14 cellular contexts compared by ENCODE assay signal in genomic region chr1:110636149-110636935, GRCh38. TPM values are rescaled to one million over a fixed set of nuclear protein-coding genes. Genes with fewer than 3 reads are reported as not detected.
DNase-seq lines count a peak whose midpoint lies in the region; ATAC-seq and TF ChIP-seq lines count a peak whose summit lies in the region.
"Had no signal": no experiment of that assay in that cellular context is flagged by ENCODE, and none has a peak within 500 bp of the region (broad histone marks: within the 10 kb centered on the region; RNA-seq: fewer than 3 reads in every experiment).

No MANE protein-coding gene starts in this region.

- no peaks in the 10 kb centered on the region for H3K27me3 ChIP-seq in colonic mucosa

- intact Hi-C loops in colonic mucosa (cut with DNase I) = no loop called here

- no peak overlapping the region for H3K9ac ChIP-seq in colonic mucosa (ENCODE audit: low read depth in 2 of 2, low read length in 2 of 2)

- peaks cover 76% of the 10 kb centered on the region for H3K4me1 Mint-ChIP-seq in stimulated activated naive CD8-positive, alpha-beta T cell treated with anti-CD3 and anti-CD28 coated beads, Interleukin-15, Interleukin-2, amounts not matched to agents 100 ng/mL and 50 ng/mL, for 24 hours (ENCODE audit: low read depth)
- peaks cover 74% of the 10 kb centered on the region for H3K4me1 Mint-ChIP-seq in T-helper 1 cell treated with Interleukin-12 subunit alpha and Interleukin-12 subunit beta and Interleukin-4 antibody, amounts not matched to agents 30 μg/mL and 1 μg/mL, for 36 hours (ENCODE audit: low read depth)

- no peaks in the 10 kb centered on the region for H3K36me3 Mint-ChIP-seq in stimulated activated naive CD8-positive, alpha-beta T cell treated with anti-CD3 and anti-CD28 coated beads, Interleukin-15, Interleukin-2, amounts not matched to agents 100 ng/mL and 50 ng/mL, for 24 hours (ENCODE audit: low read depth)
- H3K36me3 Mint-ChIP-seq in T-helper 1 cell treated with Interleukin-12 subunit alpha and Interleukin-12 subunit beta and Interleukin-4 antibody, amounts not matched to agents 30 μg/mL and 1 μg/mL, for 36 hours (ENCODE audit: low read depth) = peaks cover 17% of the 10 kb centered on the region

- ATAC-seq in stimulated activated naive CD8-positive, alpha-beta T cell treated with anti-CD3 and anti-CD28 coated beads, Interleukin-15, Interleukin-2, amounts not matched to agents 100 U/mL and 50 U/mL, for 24 hours = no peak
- ATAC-seq in HG02763 (IDR thresholded peaks at IDR 0.05; ENCODE audit: unreplicated experiment) = no peak
- ATAC-seq: Right ventricle myocardium inferior had no signal

- no peaks in the 10 kb centered on the region for H3K27me3 Mint-ChIP-seq in stimulated activated naive CD8-positive, alpha-beta T cell treated with anti-CD3 and anti-CD28 coated beads, Interleukin-15, Interleukin-2, amounts not matched to agents 100 ng/mL and 50 ng/mL, for 24 hours
- no peaks in the 10 kb centered on the region for H3K27me3 Mint-ChIP-seq in T-helper 1 cell treated with Interleukin-12 subunit alpha and Interleukin-12 subunit beta and Interleukin-4 antibody, amounts not matched to agents 30 μg/mL and 1 μg/mL, for 36 hours (ENCODE audit: low read depth)

- no peak for DNase-seq in stimulated activated naive CD8-positive, alpha-beta T cell treated with anti-CD3 and anti-CD28 coated beads, Interleukin-15, Interleukin-2, amounts not matched to agents 100 U/mL and 50 U/mL, for 24 hours
- no peak for DNase-seq in colonic mucosa
- no peak for DNase-seq in NCI-H187 (lab: John Stamatoyannopoulos, UW)
- no peak for DNase-seq in NCI-H2196 treated with DMSO at 0.1 percent for 48 hours (lab: John Stamatoyannopoulos, UW; ENCODE audit: unreplicated experiment)
- no peak for DNase-seq in activated gamma-delta T cell treated with Interleukin-2 at 50 U/mL for 16 hours
- DNase-seq: DMS79 treated with DMSO at 0.1 percent for 48 hours; NCI-H526 treated with DMSO at 0.1 percent for 48 hours; stimulated activated CD4-positive, alpha-beta T cell treated with anti-CD3 and anti-CD28 coated beads, Interleukin-12 subunit alpha, Interleukin-12 subunit beta, amount 100 ng/mL, for 4 hours had no signal

- H3K4me1 ChIP-seq in colonic mucosa = no peaks in the 10 kb centered on the region

- peak overlapping the region; percentile 50 for H3K4me3 Mint-ChIP-seq in stimulated activated naive CD8-positive, alpha-beta T cell treated with anti-CD3 and anti-CD28 coated beads, Interleukin-15, Interleukin-2, amounts not matched to agents 100 ng/mL and 50 ng/mL, for 24 hours
- peak overlapping the region; percentile 78 for H3K4me3 Mint-ChIP-seq in T-helper 1 cell treated with Interleukin-12 subunit alpha and Interleukin-12 subunit beta and Interleukin-4 antibody, amounts not matched to agents 30 μg/mL and 1 μg/mL, for 36 hours

- no peak for TF ChIP-seq CTCF in colonic mucosa (IDR thresholded peaks at IDR 0.05)

- peak overlapping the region; percentile 77 for H3K27ac Mint-ChIP-seq in stimulated activated naive CD8-positive, alpha-beta T cell treated with anti-CD3 and anti-CD28 coated beads, Interleukin-15, Interleukin-2, amounts not matched to agents 100 ng/mL and 50 ng/mL, for 24 hours
- H3K27ac Mint-ChIP-seq in T-helper 1 cell treated with Interleukin-12 subunit alpha and Interleukin-12 subunit beta and Interleukin-4 antibody, amounts not matched to agents 30 μg/mL and 1 μg/mL, for 36 hours = peak overlapping the region; percentile 96

- no peak overlapping the region for H3K4me3 ChIP-seq in colonic mucosa

- no peaks in the 10 kb centered on the region for H3K9me3 ChIP-seq in colonic mucosa

- H3K36me3 ChIP-seq in colonic mucosa = no peaks in the 10 kb centered on the region

- H3K27ac ChIP-seq in colonic mucosa = peak overlapping the region; percentile 22

- H3K9me3 Mint-ChIP-seq in stimulated activated naive CD8-positive, alpha-beta T cell treated with anti-CD3 and anti-CD28 coated beads, Interleukin-15, Interleukin-2, amounts not matched to agents 100 ng/mL and 50 ng/mL, for 24 hours = peaks cover 7% of the 10 kb centered on the region
- peaks cover 8% of the 10 kb centered on the region for H3K9me3 Mint-ChIP-seq in T-helper 1 cell treated with Interleukin-12 subunit alpha and Interleukin-12 subunit beta and Interleukin-4 antibody, amounts not matched to agents 30 μg/mL and 1 μg/mL, for 36 hours

RNA-seq across cellular contexts. Expression of gene KCNA2, which starts 30.2 kb away (rescaled TPM):
- under 1 TPM; 0.17 to 0.61 TPM for total RNA-seq in colonic mucosa
- total RNA-seq: fibroblast of villous mesenchyme, osteoblast had no signal

RNA-seq across cellular contexts. Expression of gene KCNA3, which starts 38.4 kb away (rescaled TPM):
- 1 to 10 TPM in 1 of 2 donors, under 1 TPM in 1; 0.93 to 1.4 TPM for total RNA-seq in colonic mucosa
- total RNA-seq: osteoblast had no signal
